In genomic region chrX:103357871-103358270, GRCh38 we compare ENCODE assay signal across 14 cellular contexts. TPM values are rescaled to one million over a fixed set of nuclear protein-coding genes. Genes with fewer than 3 reads are reported as not detected.
DNase-seq lines count a peak whose midpoint lies in the region; ATAC-seq, FAIRE-seq and TF ChIP-seq lines count a peak whose summit lies in the region.
"Had no signal": no experiment of that assay in that cellular context is flagged by ENCODE, and none has a peak within 500 bp of the region (broad histone marks: within the 10 kb centered on the region; RNA-seq: fewer than 3 reads in every experiment).

No MANE protein-coding gene starts in this region.

- FAIRE-seq in GM12878 (lab: Jason Lieb, UNC), result no peak
- FAIRE-seq: frontal cortex, small intestine had no signal

- TF ChIP-seq CTCF in SK-N-SH (IDR thresholded peaks at IDR 0.05) (no peak), GM12878 (IDR thresholded peaks at IDR 0.05 in 2 of 3, conservative IDR thresholded peaks at IDR 0.05 in 1 of 3; ENCODE audit: control insufficient read depth in 2 of 3, extremely low read depth in 1 of 3, insufficient read depth in 1 of 3, low read depth in 3 of 3, low read length in 3 of 3) (no peak), testis (IDR thresholded peaks at IDR 0.05) (no peak)

- peaks cover 26% of the 10 kb centered on the region for H3K79me2 ChIP-seq in SK-N-SH (ENCODE audit: insufficient read depth)
- H3K79me2 ChIP-seq in GM12878 (ENCODE audit: control insufficient read depth, insufficient read depth, low read length), result no peaks in the 10 kb centered on the region

- SMC1A ChIA-PET in GM12878 (lab: Charles Lee; ENCODE audit: uncharacterized antibody, unreplicated experiment), result no interaction called here

- RAD21 ChIA-PET in GM12878 (lab: Charles Lee; ENCODE audit: unreplicated experiment), result no interaction called here

- H3K9ac ChIP-seq in SK-N-SH, result peak overlapping the region; percentile 93; the same call in 1 of the 2 replicates
- no peak overlapping the region for H3K9ac ChIP-seq in GM12878 (ENCODE audit: control insufficient read depth, insufficient read depth, low read length)
- H3K9ac ChIP-seq in iPS-18a (ENCODE audit: low read length), result peak overlapping the region; percentile 94

- H3K36me3 ChIP-seq in SK-N-SH (replicated peaks in 1 of 2; ENCODE audit: control insufficient read depth in 1 of 2, insufficient read depth in 2 of 2, low read length in 1 of 2) (peaks cover 7 to 9% of the 10 kb centered on the region in 2 experiments), GM12878 (ENCODE audit: control insufficient read depth in 2 of 2, insufficient read depth in 2 of 2, low read length in 1 of 2) (no peaks in the 10 kb centered on the region), iPS-18a (ENCODE audit: control insufficient read depth, low read depth, low read length) (peaks cover 8% of the 10 kb centered on the region), testis (ENCODE audit: low read depth, missing control alignments) (no peaks in the 10 kb centered on the region)

- no peak for TF ChIP-seq EP300 in SK-N-SH (IDR thresholded peaks at IDR 0.05; ENCODE audit: borderline replicate concordance in 1 of 2, low read depth in 1 of 2, low read length in 1 of 2)
- TF ChIP-seq EP300 in GM12878 (IDR thresholded peaks at IDR 0.05; ENCODE audit: borderline replicate concordance in 1 of 2, control insufficient read depth in 1 of 2, low read depth in 2 of 2, low read length in 2 of 2), result no peak

- H4K20me1 ChIP-seq in SK-N-SH (ENCODE audit: insufficient read depth) (no peaks in the 10 kb centered on the region), GM12878 (ENCODE audit: control insufficient read depth, insufficient read depth) (no peaks in the 10 kb centered on the region)

- H3K9me3 ChIP-seq in SK-N-SH (no peaks in the 10 kb centered on the region), GM12878 (replicated peaks; ENCODE audit: control insufficient read depth, insufficient read depth, low read length) (no peaks in the 10 kb centered on the region), iPS-18a (ENCODE audit: control insufficient read depth, low read depth, low read length) (no peaks in the 10 kb centered on the region), testis (no peaks in the 10 kb centered on the region)

- BruUV-seq in GM12878 (replicated peaks; lab: Mats Ljungman, UMichigan), result TSS peak; percentile 82

- no peak overlapping the region for H3K27ac Mint-ChIP-seq in stimulated activated effector memory CD8-positive, alpha-beta T cell treated with anti-CD3 and anti-CD28 coated beads, Interleukin-12 subunit alpha, Interleukin-12 subunit beta, amount 100 ng/mL, for 72 hours

- 50% methylated on average over 2 of the region's 2 CpGs for WGBS in SK-N-SH (ENCODE audit: low lambda C conversion rate)
- WGBS in GM12878 (ENCODE audit: insufficient coverage, insufficient replicate concordance, low lambda C conversion rate, missing lambda C conversion rate), result 62% methylated on average over 2 of the region's 2 CpGs
- WGBS in testis, 2 donors, result 63 to 82% methylated on average over 2 of the region's 2 CpGs

- H3K27me3 ChIP-seq in SK-N-SH (ENCODE audit: insufficient read depth) (no peaks in the 10 kb centered on the region), GM12878 (replicated peaks in 1 of 2; ENCODE audit: control insufficient read depth in 2 of 2, insufficient read depth in 2 of 2, low read length in 1 of 2) (no peaks in the 10 kb centered on the region), iPS-18a (ENCODE audit: control insufficient read depth, insufficient read depth, low read length) (no peaks in the 10 kb centered on the region), testis (no peaks in the 10 kb centered on the region)

- DNase-seq in SK-N-SH (no peak), GM12878 (ENCODE audit: low read depth, low spot score) (no peak), testis (no peak), NCI-H146 (lab: John Stamatoyannopoulos, UW) (no peak), SW480 (ENCODE audit: low spot score) (no peak)
- no peak for DNase-seq in stimulated activated effector memory CD8-positive, alpha-beta T cell treated with anti-CD3 and anti-CD28 coated beads, Interleukin-12 subunit alpha, Interleukin-12 subunit beta, amount 100 ng/mL, for 72 hours (ENCODE audit: low spot score in 2 of 2)
- DNase-seq: activated CD4-positive, alpha-beta T cell treated with anti-CD3 and anti-CD28 coated beads, Interleukin-2, amount 50 U/mL, for 4 hours; NCI-H69; small intestine; SW 1271 had no signal

- H2AFZ ChIP-seq in SK-N-SH (ENCODE audit: low read depth), result no peak overlapping the region
- H2AFZ ChIP-seq in GM12878 (ENCODE audit: control insufficient read depth, low read depth, low read length), result no peak overlapping the region

- POLR2A ChIA-PET in SK-N-SH (lab: Yijun Ruan, JAX), result no interaction called here
- POLR2A ChIA-PET in GM12878 (lab: Charles Lee), result no interaction called here

- H3K4me1 ChIP-seq in SK-N-SH (ENCODE audit: control insufficient read depth in 1 of 2, insufficient read depth in 2 of 2, low read depth in 1 of 2, low read length in 1 of 2) (peaks cover 0 to 3% of the 10 kb centered on the region in 2 experiments; a peak in 2 of 4 replicates), GM12878 (ENCODE audit: control insufficient read depth, insufficient read depth, low read length) (no peaks in the 10 kb centered on the region), iPS-18a (ENCODE audit: control insufficient read depth, low read depth, low read length) (peaks cover 22% of the 10 kb centered on the region), testis (no peaks in the 10 kb centered on the region)

- H3K36me3 Mint-ChIP-seq in stimulated activated effector memory CD8-positive, alpha-beta T cell treated with anti-CD3 and anti-CD28 coated beads, Interleukin-12 subunit alpha, Interleukin-12 subunit beta, amount 100 ng/mL, for 72 hours, result no peaks in the 10 kb centered on the region

- H3K4me3 ChIP-seq in SK-N-SH (ENCODE audit: low read depth in 2 of 2, low read length in 1 of 2), result peak overlapping the region; percentile 69 to 74
- no peak overlapping the region for H3K4me3 ChIP-seq in GM12878
- H3K4me3 ChIP-seq in iPS-18a (ENCODE audit: low read length), result peak overlapping the region; percentile 94
- H3K4me3 ChIP-seq in testis, result peak overlapping the region in 1 of 2 donors; percentile 82

- TF ChIP-seq RAD21 in SK-N-SH (IDR thresholded peaks at IDR 0.05; ENCODE audit: low read length) (no peak), GM12878 (IDR thresholded peaks at IDR 0.05; ENCODE audit: insufficient read depth, low read depth, low read length) (no peak)

- H3K27ac ChIP-seq in SK-N-SH (ENCODE audit: low read depth in 2 of 2, low read length in 1 of 2) (no peak overlapping the region), GM12878 (ENCODE audit: control insufficient read depth, insufficient read depth) (no peak overlapping the region), iPS-18a (ENCODE audit: low read length) (no peak overlapping the region), testis (peak overlapping the region; percentile 95 to 97)
- H3K27ac ChIP-seq: 22Rv1 had no signal

- ATAC-seq in SK-N-SH treated with all-trans-retinoic acid at 6 μM for 48 hours, result no peak
- ATAC-seq in GM12878, result no peak
- ATAC-seq in stimulated activated effector memory CD8-positive, alpha-beta T cell treated with anti-CD3 and anti-CD28 coated beads, Interleukin-12 subunit alpha, Interleukin-12 subunit beta, amount 100 ng/mL, for 72 hours, result no peak

- no peak overlapping the region for H3K4me3 Mint-ChIP-seq in stimulated activated effector memory CD8-positive, alpha-beta T cell treated with anti-CD3 and anti-CD28 coated beads, Interleukin-12 subunit alpha, Interleukin-12 subunit beta, amount 100 ng/mL, for 72 hours

- H3K4me1 Mint-ChIP-seq in stimulated activated effector memory CD8-positive, alpha-beta T cell treated with anti-CD3 and anti-CD28 coated beads, Interleukin-12 subunit alpha, Interleukin-12 subunit beta, amount 100 ng/mL, for 72 hours, result peaks cover 10% of the 10 kb centered on the region

- intact Hi-C loops in GM12878 (cut with micrococcal nuclease; ENCODE audit: unreplicated experiment), result no loop called here
- intact Hi-C loops in testis (cut with DNase I; ENCODE audit: low total_unique reads), result loop anchor here (10.0 kb wide), 1 partner anchor 327 kb away; the partner anchor contains the start of gene MORF4L2

- no peaks in the 10 kb centered on the region for H3K9me3 Mint-ChIP-seq in stimulated activated effector memory CD8-positive, alpha-beta T cell treated with anti-CD3 and anti-CD28 coated beads, Interleukin-12 subunit alpha, Interleukin-12 subunit beta, amount 100 ng/mL, for 72 hours

- in situ Hi-C loops in GM12878 (cut with MboI), result no loop called here

- H3K9me2 ChIP-seq in SK-N-SH, result no peaks in the 10 kb centered on the region

- peak overlapping the region; percentile 84 for H3K4me2 ChIP-seq in SK-N-SH
- H3K4me2 ChIP-seq in GM12878 (ENCODE audit: control insufficient read depth, insufficient read depth), result no peak overlapping the region

- CTCF ChIA-PET in SK-N-SH (lab: Yijun Ruan, JAX) (no interaction called here), GM12878 (lab: Yijun Ruan, JAX) (no interaction called here)

- H3F3A ChIP-seq in SK-N-SH (replicated peaks; ENCODE audit: insufficient read depth), result no peaks in the 10 kb centered on the region

- TF ChIP-seq POLR2A in GM12878 (IDR thresholded peaks at IDR 0.05; ENCODE audit: low read depth, low read length) (no peak), testis (IDR thresholded peaks at IDR 0.05) (no peak)

RNA-seq across cellular contexts. Expression of gene TCEAL9, which starts 1.6 kb away (rescaled TPM):
- 27.7 and 29.5 TPM in 2 replicates for polyA plus RNA-seq in SK-N-SH (2012; rRNA removed)
- polyA plus RNA-seq in SK-N-SH (2012; cell fraction: cytosol; rRNA removed), result 46.4 and 99.7 TPM in 2 replicates
- polyA plus RNA-seq in SK-N-SH (2012; cell fraction: nucleus; rRNA removed), result 13.1 and 20.9 TPM in 2 replicates
- 0.96 and 1.1 TPM in 2 replicates for total RNA-seq in GM12878 (2013; cell fraction: nucleolus; rRNA removed)
- 0.38 and 0.73 TPM in 2 replicates for total RNA-seq in GM12878 (2014; rRNA removed)
- total RNA-seq in GM12878 (2014; rRNA removed; fragmentation: Illumina TruSeq; extraction: Trizol), result 0.54 and 2.3 TPM in 2 replicates
- total RNA-seq in GM12878 (2021), result 0.67 and 0.69 TPM in 2 replicates
- 4.0 TPM for polyA plus RNA-seq in GM12878 (2011; ENCODE audit: low read depth)
- polyA plus RNA-seq in GM12878 (2011; rRNA removed), result 0.39 and 0.42 TPM in 2 replicates
- 0.09 TPM in 1 of 2 replicates, not detected in the other for polyA plus RNA-seq in GM12878 (2011; cell fraction: cytosol; rRNA removed)
- 0.09 TPM in 1 of 2 replicates, not detected in the other for polyA plus RNA-seq in GM12878 (2011; cell fraction: nucleus; rRNA removed)
- 6.1 and 6.8 TPM in 2 replicates for polyA plus RNA-seq in GM12878 (2012)
- 1.3 and 1.6 TPM in 2 replicates for polyA plus RNA-seq in GM12878 (2014; fragmentation: Illumina TruSeq; extraction: Trizol)
- 1 to 10 TPM; 1.7 to 2.5 TPM for polyA plus RNA-seq in GM12878 (2014; fragmentation: Nextera tagmentation; extraction: Ambion mirVana)
- polyA plus RNA-seq in GM12878 (2014; rRNA removed), result 0.33 and 0.64 TPM in 2 replicates
- polyA plus RNA-seq in GM12878 (2016; fragmentation: Nextera tagmentation; extraction: Ambion mirVana), result 1 to 10 TPM; 1.1 to 1.3 TPM
- not detected in 2 replicates for polyA minus RNA-seq in GM12878 (2011; rRNA and poly(A)+ RNA removed)
- not detected in 2 replicates for polyA minus RNA-seq in GM12878 (2011; cell fraction: cytosol; rRNA and poly(A)+ RNA removed)
- polyA minus RNA-seq in GM12878 (2011; cell fraction: nucleus; rRNA and poly(A)+ RNA removed), result not detected in 2 replicates
- total RNA-seq in testis, result 10 to 100 TPM; 99.4 to 99.7 TPM
- 74.9 TPM for polyA plus RNA-seq in testis (ENCODE audit: insufficient read depth, low read depth, low replicate concordance)

RNA-seq across cellular contexts. Expression of gene BEX3, which starts 18.5 kb away (rescaled TPM):
- 292 and 392 TPM in 2 replicates for polyA plus RNA-seq in SK-N-SH (2012; rRNA removed)
- polyA plus RNA-seq in SK-N-SH (2012; cell fraction: cytosol; rRNA removed), result 432 and 638 TPM in 2 replicates
- 146 and 148 TPM in 2 replicates for polyA plus RNA-seq in SK-N-SH (2012; cell fraction: nucleus; rRNA removed)
- not detected in 2 replicates for total RNA-seq in GM12878 (2013; cell fraction: nucleolus; rRNA removed)
- not detected in 2 replicates for total RNA-seq in GM12878 (2014; rRNA removed)
- total RNA-seq in GM12878 (2014; rRNA removed; fragmentation: Illumina TruSeq; extraction: Trizol), result not detected in 2 replicates
- total RNA-seq in GM12878 (2021), result 0.27 and 1.5 TPM in 2 replicates
- polyA plus RNA-seq in GM12878 (2011; ENCODE audit: low read depth), result 13.5 TPM
- polyA plus RNA-seq in GM12878 (2011; rRNA removed), result not detected in 2 replicates
- polyA plus RNA-seq in GM12878 (2011; cell fraction: cytosol; rRNA removed), result not detected in 2 replicates
- not detected in 2 replicates for polyA plus RNA-seq in GM12878 (2011; cell fraction: nucleus; rRNA removed)
- polyA plus RNA-seq in GM12878 (2012), result 16.2 and 16.3 TPM in 2 replicates
- polyA plus RNA-seq in GM12878 (2014; fragmentation: Illumina TruSeq; extraction: Trizol), result not detected in 2 replicates
- polyA plus RNA-seq in GM12878 (2014; fragmentation: Nextera tagmentation; extraction: Ambion mirVana), result not detected
- polyA plus RNA-seq in GM12878 (2014; rRNA removed), result not detected in 2 replicates
- 1 to 10 TPM in 1 of 2 experiments, not detected in 1; 1.3 TPM for polyA plus RNA-seq in GM12878 (2016; fragmentation: Nextera tagmentation; extraction: Ambion mirVana)
- polyA minus RNA-seq in GM12878 (2011; rRNA and poly(A)+ RNA removed), result not detected in 2 replicates
- polyA minus RNA-seq in GM12878 (2011; cell fraction: cytosol; rRNA and poly(A)+ RNA removed), result not detected in 2 replicates
- polyA minus RNA-seq in GM12878 (2011; cell fraction: nucleus; rRNA and poly(A)+ RNA removed), result not detected in 2 replicates
- 100 to 1,000 TPM; 354 to 415 TPM for total RNA-seq in testis
- polyA plus RNA-seq in testis (ENCODE audit: insufficient read depth, low read depth, low replicate concordance), result 289 TPM

RNA-seq across cellular contexts. Expression of gene TCEAL7, which starts 27.8 kb away (rescaled TPM):
- polyA plus RNA-seq in SK-N-SH (2012; rRNA removed), result 20.2 and 26.0 TPM in 2 replicates
- 32.6 and 45.2 TPM in 2 replicates for polyA plus RNA-seq in SK-N-SH (2012; cell fraction: cytosol; rRNA removed)
- polyA plus RNA-seq in SK-N-SH (2012; cell fraction: nucleus; rRNA removed), result 6.6 and 13.5 TPM in 2 replicates
- not detected in 2 replicates for total RNA-seq in GM12878 (2013; cell fraction: nucleolus; rRNA removed)
- total RNA-seq in GM12878 (2014; rRNA removed), result not detected in 2 replicates
- total RNA-seq in GM12878 (2014; rRNA removed; fragmentation: Illumina TruSeq; extraction: Trizol), result not detected in 2 replicates
- not detected in 2 replicates for total RNA-seq in GM12878 (2021)
- not detected for polyA plus RNA-seq in GM12878 (2011; ENCODE audit: low read depth)
- polyA plus RNA-seq in GM12878 (2011; rRNA removed), result not detected in 2 replicates
- polyA plus RNA-seq in GM12878 (2011; cell fraction: cytosol; rRNA removed), result not detected in 2 replicates
- not detected in 2 replicates for polyA plus RNA-seq in GM12878 (2011; cell fraction: nucleus; rRNA removed)
- polyA plus RNA-seq in GM12878 (2012), result not detected in 2 replicates
- not detected in 2 replicates for polyA plus RNA-seq in GM12878 (2014; fragmentation: Illumina TruSeq; extraction: Trizol)
- polyA plus RNA-seq in GM12878 (2014; fragmentation: Nextera tagmentation; extraction: Ambion mirVana), result not detected
- polyA plus RNA-seq in GM12878 (2014; rRNA removed), result not detected in 2 replicates
- polyA plus RNA-seq in GM12878 (2016; fragmentation: Nextera tagmentation; extraction: Ambion mirVana), result not detected
- not detected in 2 replicates for polyA minus RNA-seq in GM12878 (2011; rRNA and poly(A)+ RNA removed)
- not detected in 2 replicates for polyA minus RNA-seq in GM12878 (2011; cell fraction: cytosol; rRNA and poly(A)+ RNA removed)
- not detected in 2 replicates for polyA minus RNA-seq in GM12878 (2011; cell fraction: nucleus; rRNA and poly(A)+ RNA removed)
- total RNA-seq in testis, result 1 to 10 TPM; 1.3 to 5.5 TPM
- polyA plus RNA-seq in testis (ENCODE audit: insufficient read depth, low read depth, low replicate concordance), result 3.9 TPM

RNA-seq across cellular contexts. Expression of gene BEX2, which starts 47.1 kb away (rescaled TPM):
- polyA plus RNA-seq in SK-N-SH (2012; rRNA removed), result 32.4 and 36.9 TPM in 2 replicates
- polyA plus RNA-seq in SK-N-SH (2012; cell fraction: cytosol; rRNA removed), result 38.4 and 53.8 TPM in 2 replicates
- polyA plus RNA-seq in SK-N-SH (2012; cell fraction: nucleus; rRNA removed), result 20.9 and 24.2 TPM in 2 replicates
- 0.69 and 0.73 TPM in 2 replicates for total RNA-seq in GM12878 (2013; cell fraction: nucleolus; rRNA removed)
- 0.27 and 0.79 TPM in 2 replicates for total RNA-seq in GM12878 (2014; rRNA removed)
- 0.72 and 1.2 TPM in 2 replicates for total RNA-seq in GM12878 (2014; rRNA removed; fragmentation: Illumina TruSeq; extraction: Trizol)
- 0.56 and 0.80 TPM in 2 replicates for total RNA-seq in GM12878 (2021)
- polyA plus RNA-seq in GM12878 (2011; ENCODE audit: low read depth), result 6.6 TPM
- polyA plus RNA-seq in GM12878 (2011; rRNA removed), result 2.8 and 3.4 TPM in 2 replicates
- 1.3 and 1.4 TPM in 2 replicates for polyA plus RNA-seq in GM12878 (2011; cell fraction: cytosol; rRNA removed)
- 1.9 and 2.6 TPM in 2 replicates for polyA plus RNA-seq in GM12878 (2011; cell fraction: nucleus; rRNA removed)
- 7.1 and 7.7 TPM in 2 replicates for polyA plus RNA-seq in GM12878 (2012)
- polyA plus RNA-seq in GM12878 (2014; fragmentation: Illumina TruSeq; extraction: Trizol), result 0.91 and 2.7 TPM in 2 replicates
- polyA plus RNA-seq in GM12878 (2014; fragmentation: Nextera tagmentation; extraction: Ambion mirVana), result 1 to 10 TPM in 1 of 2 experiments, under 1 TPM in 1; 0.52 to 1.3 TPM
- 0.72 and 1.0 TPM in 2 replicates for polyA plus RNA-seq in GM12878 (2014; rRNA removed)
- polyA plus RNA-seq in GM12878 (2016; fragmentation: Nextera tagmentation; extraction: Ambion mirVana), result under 1 TPM; 0.33 to 0.95 TPM
- polyA minus RNA-seq in GM12878 (2011; rRNA and poly(A)+ RNA removed), result 0.51 and 1.6 TPM in 2 replicates
- not detected in 2 replicates for polyA minus RNA-seq in GM12878 (2011; cell fraction: cytosol; rRNA and poly(A)+ RNA removed)
- not detected in 2 replicates for polyA minus RNA-seq in GM12878 (2011; cell fraction: nucleus; rRNA and poly(A)+ RNA removed)
- 100 to 1,000 TPM in 1 of 2 donors, 10 to 100 TPM in 1; 88.9 to 116 TPM for total RNA-seq in testis
- 82.7 TPM for polyA plus RNA-seq in testis (ENCODE audit: insufficient read depth, low read depth, low replicate concordance)

Comparison
In these comparisons a context has a peak if more than half of its experiments do, and no peak if none do; other contexts are left out.
1. H3K27ac ChIP-seq: peak in testis (2 of 2); none in SK-N-SH (0 of 2), GM12878 (single experiment) and iPS-18a (single experiment).
2. RNA of gene BEX3, which starts 18.5 kb away (polyA plus RNA-seq): 146 to 638 TPM in SK-N-SH and 289 TPM in testis (single experiment); 1.3 to 16.3 TPM in GM12878; every median in the first group is over 4 times any median in the second.